Comparison of ENCODE assay signal across 11 cellular contexts in the genomic region with DNA sequence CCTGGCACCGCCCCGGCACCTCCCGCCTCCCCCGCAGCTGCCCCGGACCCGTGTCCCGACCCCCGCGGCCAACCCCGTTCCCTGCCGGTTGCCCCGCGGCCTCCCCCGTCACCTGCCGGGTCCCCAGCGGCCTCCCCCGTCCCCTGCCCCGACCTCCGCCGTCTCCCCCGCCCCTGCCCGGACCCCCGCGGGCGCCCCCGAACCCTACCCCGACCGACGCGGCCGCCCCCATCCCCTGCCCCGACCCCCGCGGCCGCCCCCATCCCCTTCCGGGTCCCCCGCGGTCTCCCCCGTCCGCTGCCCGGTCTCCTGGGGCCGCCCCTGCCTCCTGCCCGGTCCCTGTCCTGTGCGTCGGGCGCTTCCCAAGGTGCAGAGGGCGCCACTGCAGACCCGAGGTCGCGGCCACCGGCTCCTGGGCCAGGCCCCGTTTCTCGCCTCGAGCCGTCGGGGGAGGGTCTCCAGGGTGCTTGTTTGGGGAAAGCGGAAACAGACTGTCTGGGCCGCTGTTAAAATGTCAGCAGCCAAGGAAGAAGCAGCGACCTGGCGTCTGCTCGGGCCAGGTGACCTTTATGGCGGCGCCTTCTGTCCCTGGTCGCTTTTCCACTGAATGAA. TPM values are rescaled to one million over a fixed set of nuclear protein-coding genes. Genes with fewer than 3 reads are reported as not detected.
DNase-seq lines count a peak whose midpoint lies in the region; ATAC-seq and TF ChIP-seq lines count a peak whose summit lies in the region.
"Not testable (repeated sequence)": the region's sequence is repeated elsewhere in the genome, so short reads cannot be mapped to it uniquely, and the experiment has no call there.
"Had no signal": no experiment of that assay in that cellular context is flagged by ENCODE, and none has a peak within 500 bp of the region (broad histone marks: within the 10 kb centered on the region; RNA-seq: fewer than 3 reads in every experiment).

No MANE protein-coding gene starts in this region.

- intact Hi-C loops in OCI-LY7 (cut with micrococcal nuclease; ENCODE audit: unreplicated experiment); activated CD4-positive, alpha-beta T cell treated with anti-CD3 and anti-CD28 coated beads, Interleukin-2, amount 10 ng/mL, durations not matched to agents 24 days and 14 days (cut with micrococcal nuclease); MCF 10A (cut with micrococcal nuclease): not testable (repeated sequence)

- not testable (repeated sequence) for H2AFZ ChIP-seq in GM23338; OCI-LY7 (ENCODE audit: low read length); hepatocyte

- H4K20me1 ChIP-seq in GM23338 (replicated peaks; ENCODE audit: insufficient read depth); OCI-LY7 (ENCODE audit: insufficient read depth, low read length); hepatocyte (ENCODE audit: insufficient read depth, poor library complexity, severe bottlenecking): not testable (repeated sequence)

- not testable (repeated sequence) for H3K4me1 ChIP-seq in GM23338 (ENCODE audit: insufficient read depth); OCI-LY7 (ENCODE audit: insufficient read depth, low read length, poor library complexity, severe bottlenecking); hepatocyte (ENCODE audit: insufficient read depth)

- not testable (repeated sequence) for DNase-seq in GM23338 (ENCODE audit: low spot score); OCI-LY7 (ENCODE audit: low spot score); MCF 10A (ENCODE audit: unreplicated experiment); hepatocyte (ENCODE audit: low spot score); naive B cell
- peak; percentile 72 for DNase-seq in activated CD4-positive, alpha-beta T cell treated with anti-CD3 and anti-CD28 coated beads, Interleukin-2, amount 10 ng/mL, durations not matched to agents 24 days and 14 days
- peak; percentile 24 for DNase-seq in stimulated activated CD8-positive, alpha-beta memory T cell treated with anti-CD3 and anti-CD28 coated beads, Interleukin-4, amount 100 ng/mL, for 48 hours

- not testable (repeated sequence) for H3K36me3 Mint-ChIP-seq in GM23338 (ENCODE audit: low read depth); activated CD4-positive, alpha-beta T cell treated with anti-CD3 and anti-CD28 coated beads, Interleukin-2, amount 10 ng/mL, durations not matched to agents 24 days and 14 days (ENCODE audit: low read depth); MCF 10A (ENCODE audit: insufficient read depth, unreplicated experiment); naive B cell

- H3K27me3 Mint-ChIP-seq in GM23338 (ENCODE audit: insufficient read depth, low read depth, poor library complexity); activated CD4-positive, alpha-beta T cell treated with anti-CD3 and anti-CD28 coated beads, Interleukin-2, amount 10 ng/mL, durations not matched to agents 24 days and 14 days; MCF 10A (ENCODE audit: insufficient read depth, unreplicated experiment); naive B cell: not testable (repeated sequence)

- CTCF ChIA-PET in OCI-LY7 (lab: Charles Lee; ENCODE audit: unreplicated experiment); MCF 10A (lab: Yijun Ruan, JAX): not testable (repeated sequence)

- H3K79me2 ChIP-seq in GM23338 (replicated peaks; ENCODE audit: insufficient read depth); OCI-LY7 (ENCODE audit: insufficient read depth, low read depth, low read length); hepatocyte: not testable (repeated sequence)

- BruUV-seq in OCI-LY7 (replicated peaks; lab: Mats Ljungman, UMichigan); MCF 10A (replicated peaks; lab: Mats Ljungman, UMichigan): not testable (repeated sequence)

- H3K27ac Mint-ChIP-seq in GM23338; activated CD4-positive, alpha-beta T cell treated with anti-CD3 and anti-CD28 coated beads, Interleukin-2, amount 10 ng/mL, durations not matched to agents 24 days and 14 days; MCF 10A (ENCODE audit: low read depth, unreplicated experiment); naive B cell: not testable (repeated sequence)

- WGBS in hepatocyte (ENCODE audit: low lambda C conversion rate, missing lambda C conversion rate): 13% methylated on average over 3 of the region's 64 CpGs

- H3K27ac ChIP-seq in GM23338 (ENCODE audit: low read depth); OCI-LY7 (ENCODE audit: low read depth, low read length, poor library complexity, severe bottlenecking); hepatocyte: not testable (repeated sequence)

- H3K27me3 ChIP-seq in GM23338 (ENCODE audit: insufficient read depth); hepatocyte: not testable (repeated sequence)

- not testable (repeated sequence) for H3K4me3 Mint-ChIP-seq in GM23338; activated CD4-positive, alpha-beta T cell treated with anti-CD3 and anti-CD28 coated beads, Interleukin-2, amount 10 ng/mL, durations not matched to agents 24 days and 14 days; naive B cell
- H3K4me3 Mint-ChIP-seq in MCF 10A (ENCODE audit: unreplicated experiment): peak overlapping the region; percentile 61

- H3K9me2 ChIP-seq in GM23338 (ENCODE audit: insufficient read depth); OCI-LY7 (ENCODE audit: insufficient read depth, low read length); hepatocyte (replicated peaks; ENCODE audit: insufficient read depth): not testable (repeated sequence)

- not testable (repeated sequence) for H3K4me2 ChIP-seq in GM23338
- peak overlapping the region; percentile 74; the same call in 1 of the 2 replicates for H3K4me2 ChIP-seq in OCI-LY7 (ENCODE audit: low read length)
- H3K4me2 ChIP-seq in hepatocyte: peak overlapping the region; percentile 79

- H3K36me3 ChIP-seq in GM23338 (ENCODE audit: insufficient read depth); OCI-LY7 (ENCODE audit: insufficient read depth, low read length); hepatocyte (replicated peaks; ENCODE audit: insufficient read depth, low read depth): not testable (repeated sequence)

- H3K9me3 ChIP-seq in OCI-LY7 (ENCODE audit: low read length); hepatocyte (ENCODE audit: low read depth): not testable (repeated sequence)

- peak; percentile 42 for ATAC-seq in GM23338
- peak; percentile 9 to 11 for ATAC-seq in naive B cell (ENCODE audit: low read depth in 2 of 2)

- POLR2A ChIA-PET in OCI-LY7 (lab: Charles Lee); MCF 10A (lab: Yijun Ruan, JAX): not testable (repeated sequence)

- not testable (repeated sequence) for H3K9me3 Mint-ChIP-seq in GM23338; activated CD4-positive, alpha-beta T cell treated with anti-CD3 and anti-CD28 coated beads, Interleukin-2, amount 10 ng/mL, durations not matched to agents 24 days and 14 days; MCF 10A (ENCODE audit: unreplicated experiment); naive B cell

- H3K4me1 Mint-ChIP-seq in GM23338; MCF 10A (ENCODE audit: insufficient read depth, unreplicated experiment): not testable (repeated sequence)
- H3K4me1 Mint-ChIP-seq in activated CD4-positive, alpha-beta T cell treated with anti-CD3 and anti-CD28 coated beads, Interleukin-2, amount 10 ng/mL, durations not matched to agents 24 days and 14 days: peaks cover 20% of the 10 kb centered on the region
- peaks cover 0 to 11% (median 0%) of the 10 kb centered on the region in 3 donors for H3K4me1 Mint-ChIP-seq in naive B cell

- TF ChIP-seq CTCF in GM23338 (conservative IDR thresholded peaks at IDR 0.05; ENCODE audit: low read depth in 2 of 2); OCI-LY7 (conservative IDR thresholded peaks at IDR 0.05; ENCODE audit: low read length); MCF 10A (IDR thresholded peaks at IDR 0.05; ENCODE audit: unreplicated experiment); hepatocyte (IDR thresholded peaks at IDR 0.05; ENCODE audit: poor library complexity): not testable (repeated sequence)

- not testable (repeated sequence) for H3F3A ChIP-seq in GM23338 (replicated peaks; ENCODE audit: low read depth)

- not testable (repeated sequence) for H3K4me3 ChIP-seq in GM23338, hepatocyte
- H3K4me3 ChIP-seq in OCI-LY7 (ENCODE audit: low read depth, low read length, poor library complexity, severe bottlenecking): peak overlapping the region; percentile 56

RNA-seq across cellular contexts. Expression of gene APOD, which starts 51.6 kb away (rescaled TPM):
- not detected in 2 replicates for total RNA-seq in GM23338 (2014; rRNA removed; shearing (Covaris generic))
- polyA plus RNA-seq in GM23338 (2016; fragmentation: Nextera tagmentation; extraction: Ambion mirVana) (not detected in 2 replicates), hepatocyte (27.9 and 32.9 TPM in 2 replicates), naive B cell (ENCODE audit: low read depth in 6 of 6) (1 to 10 TPM in 3 of 6 donors, under 1 TPM in 2, not detected in 1; 0.25 to 3.5 (median 1.9) TPM)
- not detected in 2 replicates for total RNA-seq in OCI-LY7 (2014; rRNA removed; shearing (Covaris generic))
- total RNA-seq in OCI-LY7 (2022) (not detected in 2 replicates), MCF 10A (2022) (0.83 and 1.9 TPM in 2 replicates), hepatocyte (9.6 and 11.2 TPM in 2 replicates)
- total RNA-seq in activated CD4-positive, alpha-beta T cell treated with anti-CD3 and anti-CD28 coated beads, Interleukin-2, amount 10 ng/mL, durations not matched to agents 24 days and 14 days: 1.8 and 2.6 TPM in 2 replicates
- total RNA-seq: activated CD4-positive, alpha-beta T cell treated with anti-CD3 and anti-CD28 coated beads, Interleukin-2, amount 10 ng/mL, durations not matched to agents 7 days and 5 days; foreskin keratinocyte had no signal
- polyA plus RNA-seq: CD14-positive monocyte, keratinocyte had no signal
